In the genomic region with DNA sequence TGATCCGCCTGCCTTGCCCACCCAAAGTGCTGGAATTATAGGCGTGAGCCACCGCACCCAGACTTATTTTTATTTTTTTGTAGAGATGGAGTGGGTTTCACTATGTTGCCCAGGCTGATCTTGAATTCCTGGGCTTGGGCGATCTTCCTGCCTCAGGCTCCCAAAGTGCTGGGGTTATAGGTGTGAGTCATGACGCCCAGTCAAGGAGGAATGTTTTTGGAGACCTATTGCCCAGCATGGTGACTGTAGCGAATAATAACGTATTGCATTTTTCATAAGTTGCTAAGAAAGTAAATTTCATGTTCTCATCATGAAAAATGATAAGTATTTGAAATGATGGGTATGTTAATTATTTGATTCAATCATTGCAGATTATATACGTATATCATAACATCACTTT, we compare ENCODE assay signal across 17 cellular contexts.
"Had no signal": no experiment of that assay in that cellular context is flagged by ENCODE, and none has a peak within 500 bp of the region (broad histone marks: within the 10 kb centered on the region; RNA-seq: fewer than 3 reads in every experiment).

No MANE protein-coding gene starts in this region.

- H3K27me3 ChIP-seq: dorsolateral prefrontal cortex, tibial nerve had no signal

- H3K4me3 ChIP-seq: dorsolateral prefrontal cortex, left ventricle myocardium inferior, prostate gland, skin epidermis, tibial nerve had no signal

- H3K36me3 ChIP-seq: prostate gland had no signal

- H3K4me1 ChIP-seq: prostate gland, tibial nerve had no signal

- H3K9me3 ChIP-seq: left ventricle myocardium inferior, prostate gland, tibial nerve had no signal

- DNase-seq: activated CD4-positive, alpha-beta T cell treated with anti-CD3 and anti-CD28 coated beads, Interleukin-2, amount 10 ng/mL, durations not matched to agents 7 days and 5 days; activated CD8-positive, alpha-beta memory T cell treated with anti-CD3 and anti-CD28 coated beads, Interleukin-2, amount 50 U/mL, for 4 hours; activated naive CD4-positive, alpha-beta T cell treated with anti-CD3 and anti-CD28 coated beads for 36 hours; activated naive CD8-positive, alpha-beta T cell treated with anti-CD3 and anti-CD28 coated beads, Interleukin-2, amount 50 U/mL, for 24 hours; activated T-cell treated with anti-CD3 and anti-CD28 coated beads, Interleukin-2, amount 50 U/mL, for 4 hours; caudate nucleus; dorsolateral prefrontal cortex; erythroblast; head of caudate nucleus; kidney glomerular epithelial cell; left ventricle myocardium inferior; right cardiac atrium; T-helper 1 cell had no signal

- ATAC-seq: activated CD4-positive, CD25-positive, alpha-beta regulatory T cell treated with anti-CD3 and anti-CD28 coated beads, Interleukin-2, amount 50 U/mL, for 24 hours; activated naive CD8-positive, alpha-beta T cell treated with anti-CD3 and anti-CD28 coated beads, Interleukin-2, amount 50 U/mL, for 24 hours; activated T-cell treated with anti-CD3 and anti-CD28 coated beads, Interleukin-2, amount 50 U/mL, for 4 hours; right cardiac atrium had no signal

- H3K27ac ChIP-seq: dorsolateral prefrontal cortex, left ventricle myocardium inferior, prostate gland, skin epidermis, tibial nerve had no signal
